ENCODE assay signal across 9 cellular contexts in genomic region chr2:46547223-46548102, GRCh38. TPM values are rescaled to one million over a fixed set of nuclear protein-coding genes. Genes with fewer than 3 reads are reported as not detected.
DNase-seq lines count a peak whose midpoint lies in the region; ATAC-seq and TF ChIP-seq lines count a peak whose summit lies in the region.
"Had no signal": no experiment of that assay in that cellular context is flagged by ENCODE, and none has a peak within 500 bp of the region (broad histone marks: within the 10 kb centered on the region; RNA-seq: fewer than 3 reads in every experiment).

No MANE protein-coding gene starts in this region.

- H3K79me2 ChIP-seq in DOHH2 (ENCODE audit: control insufficient read depth, low read length), result peaks cover 92% of the 10 kb centered on the region

- H3K9me2 ChIP-seq in DOHH2 (replicated peaks; ENCODE audit: control insufficient read depth, low read length), result no peaks in the 10 kb centered on the region

- no peak for TF ChIP-seq POLR2A in heart left ventricle (IDR thresholded peaks at IDR 0.05)

- TF ChIP-seq CTCF in DOHH2 (IDR thresholded peaks at IDR 0.05; ENCODE audit: low read depth, low read length, poor library complexity, severe bottlenecking) (no peak), heart left ventricle (IDR thresholded peaks at IDR 0.05) (no peak), psoas muscle (IDR thresholded peaks at IDR 0.05) (no peak)

- H4K20me1 ChIP-seq in DOHH2 (ENCODE audit: control insufficient read depth, insufficient read depth, low read depth, low read length), result no peaks in the 10 kb centered on the region

- peaks cover 54% of the 10 kb centered on the region for H3K36me3 ChIP-seq in DOHH2 (ENCODE audit: control insufficient read depth, low read length)
- H3K36me3 ChIP-seq in SJCRH30, result peaks cover 3% of the 10 kb centered on the region; the same call in 1 of the 2 replicates
- peaks cover 0 to 58% (median 12%) of the 10 kb centered on the region in 9 donors for H3K36me3 ChIP-seq in heart left ventricle
- H3K36me3 ChIP-seq in psoas muscle (ENCODE audit: insufficient read depth in 1 of 2, low read depth in 1 of 2), result peaks cover 0 to 20% of the 10 kb centered on the region in 2 donors

- H3K4me2 ChIP-seq in DOHH2 (ENCODE audit: low read length), result peak overlapping the region; percentile 89

- H3K4me3 ChIP-seq in DOHH2 (ENCODE audit: low read length) (peak overlapping the region; percentile 66), SJCRH30 (no peak overlapping the region; the same call in 1 of the 2 replicates), heart left ventricle (peak overlapping the region in 3 of 12 donors; percentile 17 to 25 (median 19)), psoas muscle (peak overlapping the region; percentile 27)

- intact Hi-C loops in heart left ventricle (cut with DNase I), result no loop called here
- intact Hi-C loops in psoas muscle (cut with DNase I), result loop anchor here (5.0 kb wide), 2 partner anchors 50 to 65 kb away; no protein-coding TSS in a partner anchor

- 35 to 46% (median 38%) methylated on average over 3 to 4 of the region's 4 CpGs for WGBS in heart left ventricle, 4 donors
- WGBS in psoas muscle, 3 donors, result 17 to 34% (median 22%) methylated on average over 4 of the region's 4 CpGs

- peaks cover 33% of the 10 kb centered on the region for H3F3A ChIP-seq in DOHH2 (ENCODE audit: control insufficient read depth, insufficient read depth)

- H3K27ac ChIP-seq in DOHH2 (ENCODE audit: low read depth, low read length), result peak overlapping the region; percentile 74
- H3K27ac ChIP-seq in SJCRH30, result peak overlapping the region; percentile 79
- H3K27ac ChIP-seq in heart left ventricle, result peak overlapping the region; percentile 30 to 100 (median 80)
- H3K27ac ChIP-seq in psoas muscle, result peak overlapping the region; percentile 73

- H3K27me3 ChIP-seq in DOHH2 (ENCODE audit: control insufficient read depth, low read length), result no peaks in the 10 kb centered on the region
- no peaks in the 10 kb centered on the region for H3K27me3 ChIP-seq in SJCRH30
- no peaks in the 10 kb centered on the region for H3K27me3 ChIP-seq in heart left ventricle
- H3K27me3 ChIP-seq in psoas muscle (ENCODE audit: insufficient read depth in 3 of 3, low read length in 2 of 3), result no peaks in the 10 kb centered on the region

- H3K4me1 ChIP-seq in DOHH2 (ENCODE audit: control insufficient read depth, low read length), result peaks cover 90% of the 10 kb centered on the region
- H3K4me1 ChIP-seq in SJCRH30, result peaks cover 56% of the 10 kb centered on the region
- H3K4me1 ChIP-seq in heart left ventricle, result peaks cover 24 to 84% (median 80%) of the 10 kb centered on the region in 12 donors
- peaks cover 81% of the 10 kb centered on the region for H3K4me1 ChIP-seq in psoas muscle

- peak; percentile 94 to 97 for DNase-seq in SJCRH30
- DNase-seq in heart left ventricle, result peak; percentile 60 to 76 (median 67)
- peak; percentile 56 to 78 for DNase-seq in psoas muscle
- no peak for DNase-seq in NCI-H2081 treated with DMSO at 0.1 percent for 48 hours (lab: John Stamatoyannopoulos, UW)
- DNase-seq in activated effector memory CD4-positive, alpha-beta T cell treated with Interleukin-2 at 50 U/mL for 16 hours, result no peak
- DNase-seq in central memory CD4-positive, alpha-beta T cell, result no peak
- DNase-seq: DMS79 had no signal

- no peaks in the 10 kb centered on the region for H3K9me3 ChIP-seq in DOHH2 (ENCODE audit: control insufficient read depth, insufficient read depth, low read length)
- H3K9me3 ChIP-seq in SJCRH30 (replicated peaks), result no peaks in the 10 kb centered on the region
- H3K9me3 ChIP-seq in heart left ventricle, result no peaks in the 10 kb centered on the region
- H3K9me3 ChIP-seq in psoas muscle, result no peaks in the 10 kb centered on the region

- ATAC-seq in heart left ventricle (peak; percentile 24 to 62 (median 45)), psoas muscle (peak; percentile 68 to 73 (median 70)), GM18867 (IDR thresholded peaks at IDR 0.05; ENCODE audit: unreplicated experiment) (no peak)

RNA-seq across cellular contexts. Expression of gene ATP6V1E2, which starts 5.1 kb away (rescaled TPM):
- total RNA-seq in SJCRH30 (2014; rRNA removed; shearing (Covaris generic)), result 10.2 and 11.2 TPM in 2 replicates
- 1 to 10 TPM; 2.5 to 7.6 (median 6.2) TPM for total RNA-seq in heart left ventricle
- polyA plus RNA-seq in heart left ventricle, result 1 to 10 TPM; 2.4 to 3.3 TPM
- 1 to 10 TPM; 5.1 to 7.6 (median 6.1) TPM for total RNA-seq in psoas muscle
- 10 to 100 TPM in 1 of 3 donors, 1 to 10 TPM in 2; 2.4 to 11.4 (median 2.4) TPM for polyA plus RNA-seq in psoas muscle

RNA-seq across cellular contexts. Expression of gene RHOQ, which starts 5.2 kb away (rescaled TPM):
- total RNA-seq in SJCRH30 (2014; rRNA removed; shearing (Covaris generic)), result 113 and 130 TPM in 2 replicates
- total RNA-seq in heart left ventricle (100 to 1,000 TPM; 239 to 493 (median 385) TPM), psoas muscle (100 to 1,000 TPM; 129 to 204 (median 139) TPM)
- polyA plus RNA-seq in heart left ventricle (100 to 1,000 TPM; 202 to 217 TPM), psoas muscle (100 to 1,000 TPM in 2 of 3 donors, 10 to 100 TPM in 1; 50.3 to 127 (median 110) TPM)

Comparison
In these comparisons a context has a peak if more than half of its experiments do, and no peak if none do; other contexts are left out.
1. DNase-seq: peak in SJCRH30 (2 of 2), heart left ventricle (5 of 5) and psoas muscle (2 of 2); none in NCI-H2081 treated with DMSO at 0.1 percent for 48 hours (single experiment), activated effector memory CD4-positive, alpha-beta T cell treated with Interleukin-2 at 50 U/mL for 16 hours (single experiment) and central memory CD4-positive, alpha-beta T cell (single experiment).
2. intact Hi-C loops: an anchor here in psoas muscle (5.0 kb wide); none called in heart left ventricle.
3. Peak in every context shown above with its lines, with median percentiles within 50 percentile points of each other: H3K27ac ChIP-seq.